In genomic region chr20:6828794-6829423, GRCh38 we compare ENCODE assay signal across 8 cellular contexts.
DNase-seq lines count a peak whose midpoint lies in the region; ATAC-seq and TF ChIP-seq lines count a peak whose summit lies in the region.

No MANE protein-coding gene starts in this region.

- 0% methylated on average over 1 of the region's 1 CpG for WGBS in GM23248 (ENCODE audit: low coverage in 1 of 2, low lambda C conversion rate in 2 of 2, missing lambda C conversion rate in 2 of 2), 2 experiments

- H3K9me3 ChIP-seq in GM23248 (ENCODE audit: low read depth) = no peaks in the 10 kb centered on the region
- no peaks in the 10 kb centered on the region for H3K9me3 ChIP-seq in OCI-LY3 (ENCODE audit: insufficient read depth, low read length)

- H3K9ac ChIP-seq in GM23248 (no peak overlapping the region), OCI-LY3 (ENCODE audit: low read length) (no peak overlapping the region)

- no peak for ATAC-seq in activated CD8-positive, alpha-beta memory T cell treated with anti-CD3 and anti-CD28 coated beads, Interleukin-2, amount 10 ng/mL, durations not matched to agents 7 days and 5 days

- no peaks in the 10 kb centered on the region for H3K27me3 ChIP-seq in GM23248 (replicated peaks; ENCODE audit: insufficient read depth)
- no peaks in the 10 kb centered on the region for H3K27me3 ChIP-seq in OCI-LY3 (ENCODE audit: low read depth, low read length)
- no peaks in the 10 kb centered on the region for H3K27me3 ChIP-seq in brain microvascular endothelial cell (replicated peaks)

- H3K79me2 ChIP-seq in GM23248 (ENCODE audit: insufficient read depth) = no peaks in the 10 kb centered on the region
- H3K79me2 ChIP-seq in OCI-LY3 (ENCODE audit: low read length) = no peaks in the 10 kb centered on the region

- H3K36me3 Mint-ChIP-seq in activated CD8-positive, alpha-beta memory T cell treated with anti-CD3 and anti-CD28 coated beads, Interleukin-2, amount 10 ng/mL, durations not matched to agents 7 days and 5 days = no peaks in the 10 kb centered on the region

- no peaks in the 10 kb centered on the region for H3K27me3 Mint-ChIP-seq in activated CD8-positive, alpha-beta memory T cell treated with anti-CD3 and anti-CD28 coated beads, Interleukin-2, amount 10 ng/mL, durations not matched to agents 7 days and 5 days

- H3K4me3 ChIP-seq in GM23248 = no peak overlapping the region
- H3K4me3 ChIP-seq in OCI-LY3 (ENCODE audit: low read length) = no peak overlapping the region
- H3K4me3 ChIP-seq in brain microvascular endothelial cell (ENCODE audit: low read depth, low read length) = no peak overlapping the region

- H3K36me3 ChIP-seq in GM23248 (ENCODE audit: low read depth) = no peaks in the 10 kb centered on the region
- H3K36me3 ChIP-seq in OCI-LY3 (replicated peaks; ENCODE audit: low read depth, low read length) = no peaks in the 10 kb centered on the region
- H3K36me3 ChIP-seq in brain microvascular endothelial cell (replicated peaks) = no peaks in the 10 kb centered on the region

- DNase-seq in activated CD8-positive, alpha-beta memory T cell treated with anti-CD3 and anti-CD28 coated beads, Interleukin-2, amount 10 ng/mL, durations not matched to agents 7 days and 5 days = peak; percentile 40
- no peak for DNase-seq in activated CD8-positive, alpha-beta memory T cell treated with anti-CD3 and anti-CD28 coated beads, Interleukin-2, amount 50 U/mL, for 4 hours
- DNase-seq in GM23248 (peak; percentile 70), HuH-7.5 (ENCODE audit: low spot score) (peak; percentile 45), brain microvascular endothelial cell (peak; percentile 68), inferior parietal cortex (ENCODE audit: extremely low spot score) (peak; percentile 82)
- peak; percentile 3 for DNase-seq in stimulated activated CD4-positive, alpha-beta T cell treated with anti-CD3 and anti-CD28 coated beads, Interleukin-12 subunit alpha, Interleukin-12 subunit beta, amount 100 ng/mL, for 4 hours

- H3K4me3 Mint-ChIP-seq in activated CD8-positive, alpha-beta memory T cell treated with anti-CD3 and anti-CD28 coated beads, Interleukin-2, amount 10 ng/mL, durations not matched to agents 7 days and 5 days = no peak overlapping the region

- H3K4me2 ChIP-seq in GM23248 (ENCODE audit: unreplicated experiment) = no peak overlapping the region
- no peak overlapping the region for H3K4me2 ChIP-seq in OCI-LY3 (ENCODE audit: low read length)

- no peak overlapping the region for H3K27ac ChIP-seq in GM23248
- H3K27ac ChIP-seq in OCI-LY3 (ENCODE audit: low read length) = no peak overlapping the region
- H3K27ac ChIP-seq in brain microvascular endothelial cell = no peak overlapping the region

- in situ Hi-C loops in GM23248 (cut with MboI) (loop anchor here (25.0 kb wide), 1 partner anchor 1033 kb away; no protein-coding TSS in a partner anchor), brain microvascular endothelial cell (cut with HindIII; ENCODE audit: low pct_ligation_motif_present, low sequenced_read_pairs) (no loop called here)

- H3F3A ChIP-seq in GM23248 (ENCODE audit: insufficient read depth) = no peaks in the 10 kb centered on the region

- no peaks in the 10 kb centered on the region for H3K4me1 Mint-ChIP-seq in activated CD8-positive, alpha-beta memory T cell treated with anti-CD3 and anti-CD28 coated beads, Interleukin-2, amount 10 ng/mL, durations not matched to agents 7 days and 5 days

- H2AFZ ChIP-seq in GM23248 = no peak overlapping the region
- no peak overlapping the region for H2AFZ ChIP-seq in OCI-LY3 (ENCODE audit: low read depth, low read length)

- CTCF ChIA-PET in activated CD8-positive, alpha-beta memory T cell treated with anti-CD3 and anti-CD28 coated beads, Interleukin-2, amount 10 ng/mL, durations not matched to agents 7 days and 5 days (lab: Charles Lee) = no interaction called here

- H4K20me1 ChIP-seq in GM23248 (ENCODE audit: insufficient read depth) (no peaks in the 10 kb centered on the region), OCI-LY3 (ENCODE audit: insufficient read depth, low read length) (no peaks in the 10 kb centered on the region)

- no peaks in the 10 kb centered on the region for H3K9me2 ChIP-seq in GM23248 (ENCODE audit: insufficient read depth)

- peaks cover 2% of the 10 kb centered on the region for H3K9me3 Mint-ChIP-seq in activated CD8-positive, alpha-beta memory T cell treated with anti-CD3 and anti-CD28 coated beads, Interleukin-2, amount 10 ng/mL, durations not matched to agents 7 days and 5 days (ENCODE audit: low read depth)

- no peak overlapping the region for H3K27ac Mint-ChIP-seq in activated CD8-positive, alpha-beta memory T cell treated with anti-CD3 and anti-CD28 coated beads, Interleukin-2, amount 10 ng/mL, durations not matched to agents 7 days and 5 days

- H3K4me1 ChIP-seq in GM23248 (ENCODE audit: insufficient read depth) = no peaks in the 10 kb centered on the region
- H3K4me1 ChIP-seq in OCI-LY3 (ENCODE audit: low read length) = no peaks in the 10 kb centered on the region

- TF ChIP-seq CTCF in OCI-LY3 (IDR thresholded peaks at IDR 0.05; ENCODE audit: low read depth, low read length) = peak; percentile 85
- peak; percentile 79 for TF ChIP-seq CTCF in brain microvascular endothelial cell (IDR thresholded peaks at IDR 0.05; ENCODE audit: low read depth, low read length, missing control alignments)
